9 cellular contexts compared by ENCODE assay signal in the genomic region with DNA sequence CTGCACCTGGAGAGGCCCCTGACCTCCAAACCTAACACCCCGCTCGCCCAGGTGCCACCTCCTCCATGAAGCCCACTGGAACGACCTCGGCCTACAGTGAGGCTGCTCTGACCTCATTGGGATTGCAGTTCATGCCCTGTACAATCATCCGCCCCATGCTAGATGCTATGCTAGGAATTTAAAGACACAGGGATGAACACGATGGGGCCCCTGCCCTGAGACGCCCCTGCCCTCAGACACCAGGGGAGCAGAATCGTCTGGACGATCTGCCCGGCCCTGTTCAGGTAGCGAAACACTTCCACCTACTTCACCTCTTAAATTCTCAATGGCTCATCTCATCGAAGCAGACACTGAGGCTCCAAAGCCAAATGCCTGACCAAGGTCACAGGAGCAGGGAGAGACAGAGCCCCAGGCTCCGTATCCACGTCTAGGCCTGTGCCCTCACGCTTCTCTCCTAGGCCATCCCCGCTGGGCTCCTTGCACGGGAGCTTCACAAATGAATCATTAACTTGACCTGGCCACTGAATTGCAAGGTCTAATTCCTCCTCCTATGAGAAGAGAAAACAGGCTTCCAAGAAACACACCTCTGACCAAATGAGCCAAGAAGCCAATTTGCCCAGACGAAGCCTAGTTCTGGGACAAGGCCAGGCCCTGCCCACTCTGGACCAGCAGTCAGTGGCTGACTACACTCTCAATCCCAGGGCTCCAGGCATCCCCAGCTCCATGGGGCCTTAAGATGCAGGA. TPM values are rescaled to one million over a fixed set of nuclear protein-coding genes. Genes with fewer than 3 reads are reported as not detected.
DNase-seq lines count a peak whose midpoint lies in the region; ATAC-seq and TF ChIP-seq lines count a peak whose summit lies in the region.
"Had no signal": no experiment of that assay in that cellular context is flagged by ENCODE, and none has a peak within 500 bp of the region (broad histone marks: within the 10 kb centered on the region; RNA-seq: fewer than 3 reads in every experiment).

No MANE protein-coding gene starts in this region.

- H3K9ac ChIP-seq in GM23248 (peak overlapping the region; percentile 56), smooth muscle cell (ENCODE audit: low read depth) (no peak overlapping the region)

- H3K4me2 ChIP-seq in GM23248 (ENCODE audit: unreplicated experiment) (peak overlapping the region; percentile 55), smooth muscle cell (no peak overlapping the region)

- in situ Hi-C loops in GM23248 (cut with MboI), result no loop called here

- H3K27ac ChIP-seq in GM23248 (peak overlapping the region; percentile 88), RWPE2 (ENCODE audit: poor library complexity, severe bottlenecking) (peak overlapping the region; percentile 96), smooth muscle cell (ENCODE audit: low read depth) (peak overlapping the region; percentile 53)

- no peaks in the 10 kb centered on the region for H3K9me2 ChIP-seq in GM23248 (ENCODE audit: insufficient read depth)

- ATAC-seq in RWPE2 (ENCODE audit: low read depth) (peak; percentile 84), HG02852 (IDR thresholded peaks at IDR 0.05; ENCODE audit: unreplicated experiment) (no peak), HG02798 (IDR thresholded peaks at IDR 0.05; ENCODE audit: poor library complexity, unreplicated experiment) (no peak)

- H3K4me3 ChIP-seq in GM23248 (peak overlapping the region; percentile 15; the same call in 1 of the 2 replicates), RWPE2 (ENCODE audit: severe bottlenecking) (no peak overlapping the region), smooth muscle cell (no peak overlapping the region)

- DNase-seq in GM23248 (peak; percentile 79), RWPE2 (ENCODE audit: low spot score) (peak; percentile 87), glomerular visceral epithelial cell (ENCODE audit: extremely low spot score) (peak; percentile 78), smooth muscle cell (lab: John Stamatoyannopoulos, UW; ENCODE audit: unreplicated experiment) (no peak), SW 1271 (lab: John Stamatoyannopoulos, UW) (no peak)
- no peak for DNase-seq in activated T-cell treated with anti-CD3 and anti-CD28 coated beads, Interleukin-2, amount 50 U/mL, for 1 hour
- DNase-seq: naive B cell had no signal

- TF ChIP-seq CTCF in RWPE2 (IDR thresholded peaks at IDR 0.05; ENCODE audit: poor library complexity, severe bottlenecking) (no peak), smooth muscle cell (IDR thresholded peaks at IDR 0.05; ENCODE audit: borderline replicate concordance, insufficient read depth, poor library complexity, severe bottlenecking) (no peak)

- H3K36me3 ChIP-seq in GM23248 (ENCODE audit: low read depth) (no peaks in the 10 kb centered on the region), RWPE2 (ENCODE audit: low read depth) (no peaks in the 10 kb centered on the region; the same call in 1 of the 2 replicates), smooth muscle cell (ENCODE audit: low read depth) (no peaks in the 10 kb centered on the region)

- H3F3A ChIP-seq in GM23248 (ENCODE audit: insufficient read depth) (peaks cover 24% of the 10 kb centered on the region), smooth muscle cell (ENCODE audit: low read depth) (no peaks in the 10 kb centered on the region)

- 81% methylated on average over 18 of the region's 18 CpGs for WGBS in GM23248 (ENCODE audit: low coverage in 1 of 2, low lambda C conversion rate in 2 of 2, missing lambda C conversion rate in 2 of 2), 2 experiments
- WGBS in smooth muscle cell (ENCODE audit: low lambda C conversion rate), result 71% methylated on average over 18 of the region's 18 CpGs

- no peaks in the 10 kb centered on the region for H3K79me2 ChIP-seq in GM23248 (ENCODE audit: insufficient read depth)
- no peaks in the 10 kb centered on the region for H3K79me2 ChIP-seq in smooth muscle cell (ENCODE audit: low read depth)

- no peaks in the 10 kb centered on the region for H3K9me3 ChIP-seq in GM23248 (ENCODE audit: low read depth)
- no peaks in the 10 kb centered on the region for H3K9me3 ChIP-seq in RWPE2 (ENCODE audit: severe bottlenecking)
- H3K9me3 ChIP-seq in smooth muscle cell (replicated peaks; ENCODE audit: low read depth), result no peaks in the 10 kb centered on the region

- H4K20me1 ChIP-seq in GM23248 (ENCODE audit: insufficient read depth) (no peaks in the 10 kb centered on the region), smooth muscle cell (ENCODE audit: low read depth) (no peaks in the 10 kb centered on the region)

- H2AFZ ChIP-seq in GM23248 (peak overlapping the region; percentile 65), smooth muscle cell (ENCODE audit: low read depth) (no peak overlapping the region)

- H3K27me3 ChIP-seq in GM23248 (replicated peaks; ENCODE audit: insufficient read depth), result no peaks in the 10 kb centered on the region
- no peaks in the 10 kb centered on the region for H3K27me3 ChIP-seq in RWPE2 (ENCODE audit: insufficient read depth, poor library complexity, severe bottlenecking)
- H3K27me3 ChIP-seq in smooth muscle cell (ENCODE audit: low read depth), result no peaks in the 10 kb centered on the region

- H3K4me1 ChIP-seq in GM23248 (ENCODE audit: insufficient read depth) (peaks cover 12% of the 10 kb centered on the region), RWPE2 (ENCODE audit: insufficient read depth, poor library complexity, severe bottlenecking) (peaks cover 21% of the 10 kb centered on the region), smooth muscle cell (ENCODE audit: low read depth) (peaks cover 1% of the 10 kb centered on the region)

RNA-seq across cellular contexts. Expression of a gene that starts 35.2 kb away (rescaled TPM):
- total RNA-seq in GM23248 (2014; rRNA removed; shearing (Covaris generic)), result 2.2 and 3.2 TPM in 2 replicates
- polyA plus RNA-seq in GM23248 (2016; fragmentation: Nextera tagmentation; extraction: Ambion mirVana) (5.0 and 5.2 TPM in 2 replicates), smooth muscle cell (10.1 and 16.9 TPM in 2 replicates)
- total RNA-seq in smooth muscle cell, result 4.5 and 6.8 TPM in 2 replicates

Comparison
In these comparisons a context has a peak if more than half of its experiments do, and no peak if none do; other contexts are left out.
1. DNase-seq: peak in GM23248 (single experiment), RWPE2 (single experiment) and glomerular visceral epithelial cell (single experiment); none in smooth muscle cell (single experiment), activated T-cell treated with anti-CD3 and anti-CD28 coated beads, Interleukin-2, amount 50 U/mL, for 1 hour (single experiment) and SW 1271 (0 of 2).
2. Peak in every context shown above with its lines, with median percentiles within 50 percentile points of each other: H3K27ac ChIP-seq.